ENCODE assay signal across 32 cellular contexts in the genomic region with DNA sequence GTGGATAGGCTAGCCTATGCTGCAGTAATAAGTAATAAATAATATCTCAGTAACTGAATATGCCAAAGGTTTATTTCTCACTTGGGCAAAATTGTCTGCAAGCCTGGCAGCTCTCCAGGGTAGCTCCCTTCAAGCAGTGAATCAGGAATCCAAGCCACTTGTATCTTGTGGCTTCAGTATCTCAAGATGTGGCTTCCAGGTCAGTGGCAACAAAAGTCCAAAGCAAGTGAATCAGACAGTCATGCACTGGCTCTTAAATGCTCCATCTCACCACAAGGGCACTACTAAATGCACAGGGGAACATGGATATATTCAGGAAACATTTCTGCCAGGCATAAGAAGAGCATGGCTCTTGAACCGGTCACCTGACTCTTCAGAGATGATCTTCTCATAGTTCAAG.
DNase-seq lines count a peak whose midpoint lies in the region; ATAC-seq and TF ChIP-seq lines count a peak whose summit lies in the region.
"Had no signal": no experiment of that assay in that cellular context is flagged by ENCODE, and none has a peak within 500 bp of the region (broad histone marks: within the 10 kb centered on the region; RNA-seq: fewer than 3 reads in every experiment).

No MANE protein-coding gene starts in this region.

- intact Hi-C loops in IMR-90 (cut with micrococcal nuclease) (loop anchor here (1.0 kb wide), 1 partner anchor 11 kb away; no protein-coding TSS in a partner anchor), esophagus muscularis mucosa (cut with DNase I) (no loop called here)

- H2BK20ac ChIP-seq in IMR-90 (ENCODE audit: low read depth, low read length) = no peak overlapping the region

- H4K5ac ChIP-seq in IMR-90 (ENCODE audit: low read depth, low read length) = no peak overlapping the region

- H3K36me3 ChIP-seq in IMR-90 (ENCODE audit: control insufficient read depth, insufficient read depth, low read length) = no peaks in the 10 kb centered on the region
- no peaks in the 10 kb centered on the region for H3K36me3 ChIP-seq in esophagus muscularis mucosa
- H3K36me3 ChIP-seq: BE2C, neutrophil, stomach, thyroid gland, vagina had no signal

- dilution Hi-C loops in IMR-90 (cut with HindIII; ENCODE audit: low sequenced_read_pairs, unreplicated experiment) = no loop called here

- H3K27ac ChIP-seq in IMR-90 (ENCODE audit: insufficient read depth, low read length) (no peak overlapping the region), esophagus muscularis mucosa (replicated peaks in 1 of 4) (no peak overlapping the region), coronary artery (no peak overlapping the region)
- H3K27ac ChIP-seq: body of pancreas, GM23248, neutrophil, stomach, thyroid gland, vagina had no signal

- no peaks in the 10 kb centered on the region for H4K20me1 ChIP-seq in IMR-90 (ENCODE audit: insufficient read depth, low read length)

- BruUV-seq in IMR-90 (replicated peaks; lab: Mats Ljungman, UMichigan) = no TSS peak

- no peak overlapping the region for H3K18ac ChIP-seq in IMR-90 (ENCODE audit: low read depth, low read length)

- H3K27me3 ChIP-seq in IMR-90 (ENCODE audit: control insufficient read depth, insufficient read depth, low read length) = no peaks in the 10 kb centered on the region
- no peaks in the 10 kb centered on the region for H3K27me3 ChIP-seq in esophagus muscularis mucosa
- H3K27me3 ChIP-seq: BE2C, body of pancreas, neutrophil, stomach, thyroid gland, vagina had no signal

- H2BK15ac ChIP-seq in IMR-90 (ENCODE audit: low read depth, low read length) = no peak overlapping the region

- no peak for TF ChIP-seq CTCF in IMR-90 (conservative IDR thresholded peaks at IDR 0.05; ENCODE audit: low read depth, low read length)
- TF ChIP-seq CTCF in fibroblast of the aortic adventitia (IDR thresholded peaks at IDR 0.05; ENCODE audit: insufficient read depth, low read length) = peak; percentile 21
- TF ChIP-seq CTCF in esophagus muscularis mucosa (IDR thresholded peaks at IDR 0.05) = no peak
- TF ChIP-seq CTCF in coronary artery (IDR thresholded peaks at IDR 0.05) = no peak

- H3K56ac ChIP-seq in IMR-90 (ENCODE audit: extremely low read depth, insufficient read depth, low read length) = no peak overlapping the region

- no peaks in the 10 kb centered on the region for H3K79me1 ChIP-seq in IMR-90 (ENCODE audit: low read depth in 1 of 2, low read length in 2 of 2)

- H4K8ac ChIP-seq in IMR-90 (ENCODE audit: low read depth in 2 of 2, low read length in 2 of 2) = no peak overlapping the region

- no peaks in the 10 kb centered on the region; the same call in 1 of the 2 replicates for H3K4me1 ChIP-seq in IMR-90 (ENCODE audit: control insufficient read depth, insufficient read depth, low read length)
- H3K4me1 ChIP-seq in esophagus muscularis mucosa = peaks cover 5 to 18% (median 14%) of the 10 kb centered on the region in 4 donors
- H3K4me1 ChIP-seq: body of pancreas, stomach, thyroid gland, vagina had no signal

- H3K4me3 ChIP-seq in IMR-90 (ENCODE audit: insufficient read depth, low read depth, low read length) = no peak overlapping the region
- no peak overlapping the region for H3K4me3 ChIP-seq in fibroblast of the aortic adventitia (ENCODE audit: low read depth, low read length)
- no peak overlapping the region for H3K4me3 ChIP-seq in esophagus muscularis mucosa
- no peak overlapping the region for H3K4me3 ChIP-seq in coronary artery
- H3K4me3 ChIP-seq: body of pancreas, GM23248, stomach, thyroid gland, vagina had no signal

- no peak overlapping the region for H3K9ac ChIP-seq in IMR-90 (ENCODE audit: low read depth, low read length)
- H3K9ac ChIP-seq: GM23248 had no signal

- WGBS in IMR-90 (ENCODE audit: extremely low coverage in 2 of 2, insufficient read length in 1 of 2), 2 experiments = no CpG with 5 or more reads among the region's 1 CpG
- 100% methylated on average over 1 of the region's 1 CpG for WGBS in esophagus muscularis mucosa

- no peak overlapping the region for H3K23ac ChIP-seq in IMR-90 (ENCODE audit: low read depth, low read length)

- no peak overlapping the region for H4K91ac ChIP-seq in IMR-90 (ENCODE audit: insufficient read depth, low read depth, low read length)

- no peak overlapping the region for H2AK5ac ChIP-seq in IMR-90 (ENCODE audit: low read depth, low read length)

- POLR2A ChIA-PET in IMR-90 (lab: Charles Lee; ENCODE audit: unreplicated experiment) = no interaction called here

- H3K4ac ChIP-seq in IMR-90 (ENCODE audit: low read depth, low read length) = no peak overlapping the region

- no peak overlapping the region for H2BK120ac ChIP-seq in IMR-90 (ENCODE audit: low read depth, low read length)

- CTCF ChIA-PET in IMR-90 (lab: Yijun Ruan, JAX) = no interaction called here

- no peak overlapping the region for H2AK9ac ChIP-seq in IMR-90 (replicated peaks; ENCODE audit: low read depth, low read length, poor library complexity)

- in situ Hi-C loops in IMR-90 (cut with MboI; ENCODE audit: low sequenced_read_pairs) = no loop called here

- TF ChIP-seq EP300 in esophagus muscularis mucosa (IDR thresholded peaks at IDR 0.05) = no peak

- H3K4me2 ChIP-seq in IMR-90 (ENCODE audit: low read depth, low read length) = no peak overlapping the region

- no peak overlapping the region for H2BK5ac ChIP-seq in IMR-90 (ENCODE audit: low read depth, low read length, poor library complexity, severe bottlenecking)

- no peak for TF ChIP-seq RAD21 in IMR-90 (IDR thresholded peaks at IDR 0.05; ENCODE audit: low read length)

- H3K14ac ChIP-seq in IMR-90 (replicated peaks; ENCODE audit: low read depth, low read length) = no peak overlapping the region

- H2AFZ ChIP-seq in IMR-90 (replicated peaks; ENCODE audit: low read length, poor library complexity) = no peak overlapping the region
- H2AFZ ChIP-seq: GM23248 had no signal

- no peak for ATAC-seq in IMR-90 (ENCODE audit: low read depth)
- ATAC-seq in GM21360 (IDR thresholded peaks at IDR 0.05; ENCODE audit: unreplicated experiment) = no peak
- ATAC-seq in HG03135 (IDR thresholded peaks at IDR 0.05; ENCODE audit: unreplicated experiment) = no peak
- ATAC-seq: activated CD4-positive, CD25-positive, alpha-beta regulatory T cell treated with anti-CD3 and anti-CD28 coated beads, Interleukin-2, amount 50 U/mL, for 24 hours; body of pancreas; naive thymus-derived CD4-positive, alpha-beta T cell; PC-3; right cardiac atrium; Right ventricle myocardium inferior; T-helper 17 cell had no signal

- no peaks in the 10 kb centered on the region for H3K9me3 ChIP-seq in IMR-90 (ENCODE audit: control insufficient read depth, insufficient read depth, low read length)
- no peaks in the 10 kb centered on the region for H3K9me3 ChIP-seq in esophagus muscularis mucosa
- H3K9me3 ChIP-seq: BE2C, body of pancreas, neutrophil, stomach, thyroid gland, vagina had no signal

- peak; percentile 4 for DNase-seq in A172 (ENCODE audit: low spot score)
- peak; percentile 18 for DNase-seq in IMR-90
- DNase-seq in amniotic epithelial cell (ENCODE audit: low read depth) = peak; percentile 65
- peak; percentile 36 for DNase-seq in fibroblast of the aortic adventitia (ENCODE audit: low read depth)
- no peak for DNase-seq in esophagus muscularis mucosa (ENCODE audit: extremely low spot score)
- no peak for DNase-seq in coronary artery (ENCODE audit: low spot score)
- DNase-seq: ACHN; activated CD4-positive, alpha-beta T cell treated with anti-CD3 and anti-CD28 coated beads, Interleukin-2, amount 50 U/mL, for 4 hours; activated T-cell treated with anti-CD3 and anti-CD28 coated beads, Interleukin-2, amount 50 U/mL, for 48 hours; BE2C; body of pancreas; CD8-positive, alpha-beta memory T cell; DMS 273 treated with DMSO at 0.1 percent for 48 hours; GM23248; islet precursor cell; midbrain; naive thymus-derived CD4-positive, alpha-beta T cell; NCI-H1092; NCI-H526; NK-92 treated with Interleukin-12 subunit alpha and Interleukin-12 subunit beta, amount 100 ng/mL, for 24 hours; PC-3; right cardiac atrium; stimulated activated CD4-positive, alpha-beta T cell treated with anti-CD3 and anti-CD28 coated beads, Interleukin-2, amount 100 ng/mL, for 24 hours; stomach; T-helper 17 cell; thyroid gland had no signal

- TF ChIP-seq POLR2A in IMR-90 (IDR thresholded peaks at IDR 0.05; ENCODE audit: low read depth, low read length) = no peak
- no peak for TF ChIP-seq POLR2A in esophagus muscularis mucosa (IDR thresholded peaks at IDR 0.05; ENCODE audit: low read depth)

- no peaks in the 10 kb centered on the region for H3K9me1 ChIP-seq in IMR-90 (ENCODE audit: insufficient read depth, low read length)

TF ChIP-seq in IMR-90, 13 proteins besides CTCF, POLR2A, EP300 and RAD21:
- TF ChIP-seq CHD1 (IDR thresholded peaks at IDR 0.05; ENCODE audit: low read depth, low read length) (no peak), MAZ (IDR thresholded peaks at IDR 0.05; ENCODE audit: borderline replicate concordance, low read depth, low read length) (no peak), SMC3 (IDR thresholded peaks at IDR 0.05; ENCODE audit: low read depth, low read length) (no peak), MAFK (IDR thresholded peaks at IDR 0.05; ENCODE audit: low read depth, low read length) (no peak), USF2 (IDR thresholded peaks at IDR 0.05; ENCODE audit: low read depth, low read length) (no peak), ELK1 (IDR thresholded peaks at IDR 0.05; ENCODE audit: borderline replicate concordance, low read depth, low read length) (no peak)

Comparison
In these comparisons a context has a peak if more than half of its experiments do, and no peak if none do; other contexts are left out.
1. DNase-seq: peak in A172 (single experiment), IMR-90 (single experiment), amniotic epithelial cell (single experiment) and fibroblast of the aortic adventitia (single experiment); none in esophagus muscularis mucosa (single experiment) and coronary artery (single experiment).